ENCODE assay signal across 13 cellular contexts in the genomic region with DNA sequence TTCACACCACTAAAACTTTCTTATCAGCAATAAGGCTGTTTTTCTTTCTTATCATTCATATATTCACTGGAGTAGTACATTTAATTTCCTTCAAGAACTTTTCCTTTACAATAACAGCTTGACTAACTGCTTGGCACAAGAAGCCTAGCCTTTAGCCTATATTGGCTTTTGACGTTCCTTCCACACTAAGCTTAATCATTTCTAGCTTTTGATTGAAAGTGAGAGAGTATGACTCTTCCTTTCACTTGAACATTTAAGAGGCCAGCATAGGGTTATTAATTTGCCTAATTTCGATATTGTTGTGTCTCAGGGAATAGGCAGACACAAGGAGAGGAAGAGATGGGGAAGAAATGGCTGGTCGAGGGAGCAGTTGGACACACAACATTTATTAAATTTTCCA.
DNase-seq lines count a peak whose midpoint lies in the region; ATAC-seq and TF ChIP-seq lines count a peak whose summit lies in the region.
"Had no signal": no experiment of that assay in that cellular context is flagged by ENCODE, and none has a peak within 500 bp of the region (broad histone marks: within the 10 kb centered on the region; RNA-seq: fewer than 3 reads in every experiment).

No MANE protein-coding gene starts in this region.

- no peak for DNase-seq in activated naive CD8-positive, alpha-beta T cell treated with anti-CD3 and anti-CD28 coated beads, Interleukin-2, amount 50 U/mL, for 24 hours
- no peak for DNase-seq in foreskin fibroblast
- DNase-seq in AG08396 (ENCODE audit: low spot score): no peak
- DNase-seq in GOT3 (lab: John Stamatoyannopoulos, UW): no peak
- DNase-seq: dermis blood vessel endothelial cell, GF-D8, mesenchymal stem cell, NCI-H2227 treated with DMSO at 0.1 percent for 48 hours, tibial artery had no signal

- peaks cover 79% of the 10 kb centered on the region for H3K4me1 Mint-ChIP-seq in activated naive CD8-positive, alpha-beta T cell treated with anti-CD3 and anti-CD28 coated beads, Interleukin-2, amount 50 U/mL, for 24 hours

- no peak overlapping the region for H3K4me3 ChIP-seq in foreskin fibroblast (ENCODE audit: low read depth in 1 of 2, low read length in 2 of 2)
- H3K4me3 ChIP-seq: tibial artery had no signal

- ATAC-seq in GM18867 (IDR thresholded peaks at IDR 0.05; ENCODE audit: unreplicated experiment): peak; percentile 64
- ATAC-seq in GM21390 (IDR thresholded peaks at IDR 0.05; ENCODE audit: unreplicated experiment): peak; percentile 68
- ATAC-seq in HG03342 (IDR thresholded peaks at IDR 0.05; ENCODE audit: unreplicated experiment): peak; percentile 53
- ATAC-seq in activated naive CD8-positive, alpha-beta T cell treated with anti-CD3 and anti-CD28 coated beads, Interleukin-2, amount 50 U/mL, for 24 hours: peak; percentile 77
- ATAC-seq: Panc1 had no signal

- peak overlapping the region; percentile 74 for H3K4me3 Mint-ChIP-seq in activated naive CD8-positive, alpha-beta T cell treated with anti-CD3 and anti-CD28 coated beads, Interleukin-2, amount 50 U/mL, for 24 hours

- peak overlapping the region; percentile 84 for H3K27ac Mint-ChIP-seq in activated naive CD8-positive, alpha-beta T cell treated with anti-CD3 and anti-CD28 coated beads, Interleukin-2, amount 50 U/mL, for 24 hours

- H3K27me3 Mint-ChIP-seq in activated naive CD8-positive, alpha-beta T cell treated with anti-CD3 and anti-CD28 coated beads, Interleukin-2, amount 50 U/mL, for 24 hours: no peaks in the 10 kb centered on the region

- no peak for TF ChIP-seq CTCF in foreskin fibroblast (IDR thresholded peaks at IDR 0.05; ENCODE audit: low read depth, low read length)

- H3K9me3 Mint-ChIP-seq in activated naive CD8-positive, alpha-beta T cell treated with anti-CD3 and anti-CD28 coated beads, Interleukin-2, amount 50 U/mL, for 24 hours: peaks cover 5% of the 10 kb centered on the region

- H3K36me3 Mint-ChIP-seq in activated naive CD8-positive, alpha-beta T cell treated with anti-CD3 and anti-CD28 coated beads, Interleukin-2, amount 50 U/mL, for 24 hours (ENCODE audit: low read depth): peaks cover 27% of the 10 kb centered on the region
